In genomic region chr1:56573311-56573710, GRCh38 we compare ENCODE assay signal across 1 cellular context.
TF ChIP-seq lines count a peak whose summit lies in the region.

No MANE protein-coding gene starts in this region.

TF ChIP-seq in SK-N-SH, 30 proteins besides CTCF, POLR2A, EP300 and RAD21 (continued from another document):
- TF ChIP-seq ZBTB33 (IDR thresholded peaks at IDR 0.05; ENCODE audit: borderline replicate concordance, low read depth) (no peak), ELF1 (IDR thresholded peaks at IDR 0.05) (no peak), TAF1 (IDR thresholded peaks at IDR 0.05; ENCODE audit: borderline replicate concordance, low read depth, low read length) (no peak), FOXJ3 (CRISPR knock-in tag; IDR thresholded peaks at IDR 0.05) (peak; percentile 83), TCF12 (IDR thresholded peaks at IDR 0.05) (peak; percentile 52; the same call in 1 of the 2 replicates), FOXM1 (IDR thresholded peaks at IDR 0.05; ENCODE audit: low read depth) (no peak), MXI1 (IDR thresholded peaks at IDR 0.05; ENCODE audit: low read depth, low read length) (peak; percentile 58; the same call in 1 of the 2 replicates), FOSL2 (IDR thresholded peaks at IDR 0.05; ENCODE audit: borderline replicate concordance, low read depth) (no peak), SIN3A (IDR thresholded peaks at IDR 0.05; ENCODE audit: borderline replicate concordance, low read depth, low read length) (no peak), EZH2phosphoT487 (IDR thresholded peaks at IDR 0.05; ENCODE audit: borderline replicate concordance, low read depth) (no peak), MEF2A (IDR thresholded peaks at IDR 0.05; ENCODE audit: borderline replicate concordance, low read depth) (no peak), CHD2 (IDR thresholded peaks at IDR 0.05; ENCODE audit: low read length, partially characterized antibody) (peak; percentile 84), RCOR1 (IDR thresholded peaks at IDR 0.05; ENCODE audit: low read length) (peak; percentile 100), YY1 (IDR thresholded peaks at IDR 0.05; ENCODE audit: low read depth) (no peak), REST (IDR thresholded peaks at IDR 0.05; ENCODE audit: low read depth, low read length) (no peak), NRF1 (IDR thresholded peaks at IDR 0.05; ENCODE audit: low read depth, low read length) (no peak), USF1 (IDR thresholded peaks at IDR 0.05; ENCODE audit: borderline replicate concordance, low read depth) (no peak), SMC3 (IDR thresholded peaks at IDR 0.05; ENCODE audit: low read depth, low read length) (0 out of 2 replicates have a peak, but pooled peaks have one; percentile 1), MAX (IDR thresholded peaks at IDR 0.05; ENCODE audit: low read depth) (no peak), GATA2 (CRISPR knock-in tag; IDR thresholded peaks at IDR 0.05) (peak; percentile 96), PBX3 (IDR thresholded peaks at IDR 0.05) (no peak), GABPA (IDR thresholded peaks at IDR 0.05; ENCODE audit: low read depth) (no peak), POLR2AphosphoS5 (IDR thresholded peaks at IDR 0.05; ENCODE audit: low read depth, low read length) (peak; percentile 37; the same call in 1 of the 2 replicates)
